8 cellular contexts compared by ENCODE assay signal in the genomic region with DNA sequence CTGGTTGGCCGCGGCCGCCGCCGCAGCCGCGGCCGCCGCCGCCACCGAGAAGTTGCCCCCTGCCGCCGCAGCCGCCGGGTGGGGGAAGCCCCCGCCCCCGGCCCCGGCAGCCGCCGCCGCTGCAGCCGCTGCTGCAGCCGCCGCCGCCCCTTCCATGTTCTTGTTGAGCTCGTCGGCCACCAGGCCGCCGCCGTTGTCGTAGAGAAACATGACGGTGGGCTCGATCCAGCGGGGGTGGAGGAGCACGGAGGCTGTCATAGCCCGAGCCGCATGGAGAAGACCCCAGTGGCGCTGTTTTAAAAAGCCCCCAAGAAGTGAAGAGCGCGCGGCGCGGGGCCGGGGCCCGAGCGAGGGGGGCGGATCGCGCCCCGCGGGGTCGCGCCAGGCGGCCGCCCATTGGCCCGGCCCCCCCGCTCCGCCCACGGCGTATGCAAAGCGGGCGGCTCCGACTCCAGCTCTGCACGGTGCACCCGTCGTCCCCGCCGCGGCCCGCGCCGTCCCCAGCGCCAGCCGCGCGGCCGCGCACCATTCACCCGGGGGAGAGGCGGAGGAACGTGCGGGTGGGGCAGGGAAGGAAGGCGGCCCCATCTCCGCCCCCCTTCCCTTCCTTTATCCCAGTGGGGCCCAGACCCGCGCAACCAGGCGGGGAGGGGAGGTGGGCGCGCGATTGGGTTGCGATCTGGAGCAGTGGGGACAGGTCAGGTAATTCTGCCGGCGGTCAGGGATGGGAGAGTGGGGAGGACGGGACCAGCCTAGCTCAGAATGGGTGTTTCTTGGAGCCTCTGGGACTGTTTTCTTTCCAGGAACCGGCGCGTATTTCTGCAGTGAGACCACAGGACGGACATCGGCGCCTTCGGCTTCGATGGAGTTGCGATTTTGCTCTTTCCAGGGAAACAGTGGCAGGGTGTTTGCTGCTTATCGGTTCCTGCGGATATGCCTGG. TPM values are rescaled to one million over a fixed set of nuclear protein-coding genes. Genes with fewer than 3 reads are reported as not detected.
A peak's percentile ranks its signal among the peaks of the same experiment; 100 is the strongest.
DNase-seq lines count a peak whose midpoint lies in the region; ATAC-seq and TF ChIP-seq lines count a peak whose summit lies in the region.

A gene (minus strand): TSS at position 272 of the 941 bp plus-strand sequence. CDS start 14 bp downstream, at position 258.

- DNase-seq in NCI-H2171 (lab: John Stamatoyannopoulos, UW) = peak; percentile 85
- peak; percentile 52 for DNase-seq in activated naive CD8-positive, alpha-beta T cell treated with anti-CD3 and anti-CD28 coated beads for 36 hours
- peak in 1 of 2 donors; percentile 88 for DNase-seq in lower leg skin (ENCODE audit: low spot score in 2 of 2)
- DNase-seq in cortex of kidney (lab: John Stamatoyannopoulos, UW) = no peak

- H3K4me2 ChIP-seq in BLaER1 = peak within 1 kb of the TSS; percentile 93

- H3K27ac ChIP-seq in BLaER1 (no peak within 1 kb of the TSS), urinary bladder (ENCODE audit: low read depth) (peak within 1 kb of the TSS; percentile 91)

- H3K36me3 ChIP-seq in BLaER1 (no peaks in the 10 kb centered on the region), urinary bladder (ENCODE audit: insufficient read depth) (no peaks in the 10 kb centered on the region)

- H3K4me3 Mint-ChIP-seq in activated naive CD8-positive, alpha-beta T cell treated with anti-CD3 and anti-CD28 coated beads for 36 hours = peak within 1 kb of the TSS; percentile 79

- H3K27ac Mint-ChIP-seq in activated naive CD8-positive, alpha-beta T cell treated with anti-CD3 and anti-CD28 coated beads for 36 hours = no peak within 1 kb of the TSS

- 1% methylated on average over 70 to 97 of the region's 105 CpGs for WGBS in lower leg skin, 2 donors
- under 1% methylated on average over 105 of the region's 105 CpGs for WGBS in urinary bladder

- H4K20me1 ChIP-seq in BLaER1 = peaks cover 97% of the 10 kb centered on the region

- TF ChIP-seq POLR2A in lower leg skin (IDR thresholded peaks at IDR 0.05) = no peak

- no peaks in the 10 kb centered on the region for H3K36me3 Mint-ChIP-seq in activated naive CD8-positive, alpha-beta T cell treated with anti-CD3 and anti-CD28 coated beads for 36 hours

- peaks cover 100% of the 10 kb centered on the region for H3K27me3 ChIP-seq in BLaER1

- H3K9ac ChIP-seq in BLaER1 = no peak within 1 kb of the TSS

- H3K27me3 Mint-ChIP-seq in activated naive CD8-positive, alpha-beta T cell treated with anti-CD3 and anti-CD28 coated beads for 36 hours = peaks cover 91% of the 10 kb centered on the region

- H3K4me3 ChIP-seq in BLaER1 (peak within 1 kb of the TSS; percentile 67), lower leg skin (ENCODE audit: low read depth, poor library complexity, severe bottlenecking) (peak within 1 kb of the TSS; percentile 43), urinary bladder (ENCODE audit: low read depth, low read length) (peak within 1 kb of the TSS; percentile 87)

- H3K4me1 ChIP-seq in BLaER1 (peaks cover 28% of the 10 kb centered on the region), urinary bladder (ENCODE audit: insufficient read depth) (no peaks in the 10 kb centered on the region)

- peaks cover under 1% of the 10 kb centered on the region; the same call in 1 of the 2 replicates for H3K9me3 ChIP-seq in BLaER1

- ATAC-seq in GM19025 (IDR thresholded peaks at IDR 0.05; ENCODE audit: low read depth, unreplicated experiment) = peak; percentile 77
- ATAC-seq in GM21717 (IDR thresholded peaks at IDR 0.05; ENCODE audit: unreplicated experiment) = no peak

- intact Hi-C loops in lower leg skin (cut with DNase I; ENCODE audit: low total_unique reads) = loop anchor here (10.0 kb wide), 1 partner anchor 825 kb away; no protein-coding TSS in a partner anchor

- no peak for TF ChIP-seq CTCF in lower leg skin (IDR thresholded peaks at IDR 0.05)

- no peaks in the 10 kb centered on the region for H3K9me3 Mint-ChIP-seq in activated naive CD8-positive, alpha-beta T cell treated with anti-CD3 and anti-CD28 coated beads for 36 hours

- peaks cover 28% of the 10 kb centered on the region for H3K4me1 Mint-ChIP-seq in activated naive CD8-positive, alpha-beta T cell treated with anti-CD3 and anti-CD28 coated beads for 36 hours

RNA-seq across cellular contexts. Expression of the gene that starts here (rescaled TPM):
- total RNA-seq in activated naive CD8-positive, alpha-beta T cell treated with anti-CD3 and anti-CD28 coated beads for 36 hours = not detected
- total RNA-seq in lower leg skin (under 1 TPM; 0.11 to 0.54 (median 0.27) TPM), urinary bladder (43.2 TPM)
- 24.4 TPM for polyA plus RNA-seq in urinary bladder

Comparison
In these comparisons a context has a peak if more than half of its experiments do, and no peak if none do; other contexts are left out.
1. RNA of the gene that starts here (total RNA-seq): 43.2 TPM in urinary bladder (single experiment); 0.11 to 0.54 TPM in lower leg skin and not detected in activated naive CD8-positive, alpha-beta T cell treated with anti-CD3 and anti-CD28 coated beads for 36 hours; every median in the first group is over 10 times any median in the second.
2. Peak in DNase-seq in activated naive CD8-positive, alpha-beta T cell treated with anti-CD3 and anti-CD28 coated beads for 36 hours; RNA of the gene not detected or under 1 TPM.
3. Peak in every context shown above with its lines, with median percentiles within 50 percentile points of each other: H3K4me3 ChIP-seq.